In the genomic region with DNA sequence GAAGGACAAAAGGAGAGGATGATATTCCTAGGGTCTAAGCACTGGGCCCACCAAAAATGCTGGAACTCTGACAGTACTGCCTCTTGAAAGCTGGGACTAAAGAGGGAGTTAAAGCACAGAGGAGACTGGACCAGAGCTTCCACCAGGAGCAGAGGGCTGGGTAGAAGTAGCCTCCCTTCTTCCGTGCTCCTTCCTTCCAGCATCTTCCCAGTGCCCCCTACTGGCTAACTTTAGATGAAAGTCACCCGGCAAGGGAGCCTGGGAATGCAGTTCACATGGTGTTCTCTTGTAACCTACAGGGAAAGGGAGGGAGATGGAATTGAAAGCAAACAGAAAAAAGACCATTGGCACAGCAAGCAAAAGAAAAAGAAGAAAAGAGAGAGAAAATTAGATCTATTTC, we compare ENCODE assay signal across 8 cellular contexts.
DNase-seq lines count a peak whose midpoint lies in the region; ATAC-seq and TF ChIP-seq lines count a peak whose summit lies in the region.

No MANE protein-coding gene starts in this region.

- CTCF ChIA-PET in HCT116 (lab: Charles Lee): interaction anchor here (0.6 to 2.6 kb wide), 10 partner anchors 12 to 417 kb away, joined by 3 to 14 read pairs (median 4); no protein-coding TSS in a partner anchor

- H2AFZ ChIP-seq in HCT116 (ENCODE audit: low read depth, low read length, poor library complexity, severe bottlenecking): no peak overlapping the region

- H3K27ac ChIP-seq in HCT116 (ENCODE audit: low read depth, low read length): no peak overlapping the region
- no peak overlapping the region for H3K27ac ChIP-seq in lung (ENCODE audit: low read depth in 1 of 2, low read length in 1 of 2)

- no peak overlapping the region for H3K4me2 ChIP-seq in HCT116 (ENCODE audit: low read length)

- no peaks in the 10 kb centered on the region for H3K9me2 ChIP-seq in HCT116 (ENCODE audit: insufficient read depth)

- BruUV-seq in HCT116 (replicated peaks; lab: Mats Ljungman, UMichigan): no TSS peak

- POLR2A ChIA-PET in HCT116 (lab: Charles Lee): no interaction called here

- H3K4me1 ChIP-seq in HCT116 (ENCODE audit: control insufficient read depth in 1 of 2, insufficient read depth in 2 of 2, low read length in 2 of 2) (no peaks in the 10 kb centered on the region), lung (ENCODE audit: control insufficient read depth in 2 of 2, insufficient read depth in 2 of 2, low read length in 2 of 2) (no peaks in the 10 kb centered on the region)

- H3K36me3 ChIP-seq in HCT116 (ENCODE audit: control insufficient read depth in 1 of 2, insufficient read depth in 2 of 2, low read length in 2 of 2): no peaks in the 10 kb centered on the region
- H3K36me3 ChIP-seq in lung (ENCODE audit: control insufficient read depth in 2 of 2, insufficient read depth in 2 of 2, low read length in 2 of 2): no peaks in the 10 kb centered on the region

- H4K20me1 ChIP-seq in HCT116 (ENCODE audit: insufficient read depth): no peaks in the 10 kb centered on the region

- WGBS in lung, 2 donors: 35 to 55% methylated on average over 2 of the region's 2 CpGs

- ATAC-seq in HCT116 (peak; percentile 99), lung (ENCODE audit: insufficient read depth, low FRiP score) (peak; percentile 45)
- ATAC-seq in stimulated activated naive CD8-positive, alpha-beta T cell treated with anti-CD3 and anti-CD28 coated beads, Interleukin-15, Interleukin-2, amounts not matched to agents 100 U/mL and 50 U/mL, for 24 hours: no peak

- peaks cover 58% of the 10 kb centered on the region for H3K27me3 ChIP-seq in HCT116 (ENCODE audit: insufficient read depth, low read length)
- no peaks in the 10 kb centered on the region for H3K27me3 ChIP-seq in lung (ENCODE audit: control insufficient read depth, insufficient read depth)

- no peaks in the 10 kb centered on the region for H3K79me2 ChIP-seq in HCT116 (ENCODE audit: insufficient read depth, low read length)

- intact Hi-C loops in HCT116 (cut with micrococcal nuclease): loop anchor here (10.0 kb wide), 2 partner anchors 417 to 507 kb away; no protein-coding TSS in a partner anchor

- H3K4me3 ChIP-seq in HCT116 (replicated peaks in 1 of 2; ENCODE audit: low read depth in 1 of 2, low read length in 2 of 2) (no peak overlapping the region), lung (no peak overlapping the region)

- no peak overlapping the region for H3K9ac ChIP-seq in HCT116 (ENCODE audit: low read length)

- peak; percentile 42 to 82 (median 76); a peak in 5 of 6 replicates for TF ChIP-seq CTCF in HCT116 (IDR thresholded peaks at IDR 0.05 in 2 of 3, conservative IDR thresholded peaks at IDR 0.05 in 1 of 3; ENCODE audit: borderline replicate concordance in 1 of 3, insufficient read depth in 1 of 3, low read depth in 2 of 3, low read length in 2 of 3)
- TF ChIP-seq CTCF in lung (IDR thresholded peaks at IDR 0.05; ENCODE audit: control extremely low read depth, extremely low read depth): peak; percentile 13

- TF ChIP-seq RAD21 in HCT116 (IDR thresholded peaks at IDR 0.05; ENCODE audit: low read depth): peak; percentile 61

- H3K9me3 ChIP-seq in HCT116 (ENCODE audit: control insufficient read depth in 1 of 2, insufficient read depth in 1 of 2, low read depth in 1 of 2, low read length in 2 of 2) (no peaks in the 10 kb centered on the region), lung (ENCODE audit: control insufficient read depth in 2 of 2, insufficient read depth in 1 of 2, low read length in 1 of 2) (no peaks in the 10 kb centered on the region)

- peak; percentile 5 for DNase-seq in activated CD4-positive, alpha-beta T cell treated with anti-CD3 and anti-CD28 coated beads for 48 hours
- no peak for DNase-seq in activated CD4-positive, alpha-beta T cell treated with anti-CD3 and anti-CD28 coated beads for 1 hour
- DNase-seq in HCT116 (ENCODE audit: low read depth, low spot score) (peak; percentile 31), NCI-H460 (ENCODE audit: extremely low read depth, low read depth) (peak; percentile 87), dedifferentiated amniotic fluid mesenchymal stem cell (ENCODE audit: extremely low spot score) (peak; percentile 58), lung (ENCODE audit: low spot score) (no peak)
- DNase-seq in stimulated activated CD4-positive, alpha-beta T cell treated with anti-CD3 and anti-CD28 coated beads, Interleukin-12 subunit alpha, Interleukin-12 subunit beta, amount 100 ng/mL, for 4 hours: no peak
- DNase-seq in stimulated activated naive CD8-positive, alpha-beta T cell treated with anti-CD3 and anti-CD28 coated beads, Interleukin-15, Interleukin-2, amounts not matched to agents 100 U/mL and 50 U/mL, for 24 hours: no peak

- no peak for TF ChIP-seq POLR2A in HCT116 (IDR thresholded peaks at IDR 0.05; ENCODE audit: borderline replicate concordance, extremely low read depth, insufficient read depth, insufficient read length)

- RAD21 ChIA-PET in HCT116 (lab: Charles Lee; ENCODE audit: low non-redundant PET in 1 of 2, low total read pairs in 2 of 2, uncharacterized antibody in 2 of 2, unreplicated experiment in 2 of 2): interaction anchor here in 1 of 2 experiments (1.0 kb wide), 1 partner anchor 33 kb away, joined by 3 read pairs; no protein-coding TSS in a partner anchor

TF ChIP-seq in HCT116, 20 proteins besides CTCF, POLR2A, EP300 and RAD21:
- TF ChIP-seq FOSL1 (IDR thresholded peaks at IDR 0.05; ENCODE audit: low read depth) (no peak), TCF7L2 (IDR thresholded peaks at IDR 0.05; ENCODE audit: borderline replicate concordance, extremely low read depth, insufficient read depth, insufficient read length) (peak; percentile 57), CEBPB (IDR thresholded peaks at IDR 0.05; ENCODE audit: low read depth) (no peak), ELF1 (IDR thresholded peaks at IDR 0.05; ENCODE audit: borderline replicate concordance, low read depth) (no peak)
- TF ChIP-seq, protein P1, sequence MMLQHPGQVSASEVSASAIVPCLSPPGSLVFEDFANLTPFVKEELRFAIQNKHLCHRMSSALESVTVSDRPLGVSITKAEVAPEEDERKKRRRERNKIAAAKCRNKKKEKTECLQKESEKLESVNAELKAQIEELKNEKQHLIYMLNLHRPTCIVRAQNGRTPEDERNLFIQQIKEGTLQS (IDR thresholded peaks at IDR 0.05): no peak
- TF ChIP-seq, protein P2, sequence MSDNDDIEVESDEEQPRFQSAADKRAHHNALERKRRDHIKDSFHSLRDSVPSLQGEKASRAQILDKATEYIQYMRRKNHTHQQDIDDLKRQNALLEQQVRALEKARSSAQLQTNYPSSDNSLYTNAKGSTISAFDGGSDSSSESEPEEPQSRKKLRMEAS (IDR thresholded peaks at IDR 0.05): no peak

Comparison
In these comparisons a context has a peak if more than half of its experiments do, and no peak if none do; other contexts are left out.
1. DNase-seq: peak in activated CD4-positive, alpha-beta T cell treated with anti-CD3 and anti-CD28 coated beads for 48 hours (single experiment), HCT116 (single experiment), NCI-H460 (single experiment) and dedifferentiated amniotic fluid mesenchymal stem cell (single experiment); none in activated CD4-positive, alpha-beta T cell treated with anti-CD3 and anti-CD28 coated beads for 1 hour (single experiment), lung (single experiment), stimulated activated CD4-positive, alpha-beta T cell treated with anti-CD3 and anti-CD28 coated beads, Interleukin-12 subunit alpha, Interleukin-12 subunit beta, amount 100 ng/mL, for 4 hours (single experiment) and stimulated activated naive CD8-positive, alpha-beta T cell treated with anti-CD3 and anti-CD28 coated beads, Interleukin-15, Interleukin-2, amounts not matched to agents 100 U/mL and 50 U/mL, for 24 hours (single experiment).